Comparison of ENCODE assay signal across 8 cellular contexts in genomic region chr11:61955416-61956135, GRCh38. TPM values are rescaled to one million over a fixed set of nuclear protein-coding genes. Genes with fewer than 3 reads are reported as not detected.
DNase-seq lines count a peak whose midpoint lies in the region; ATAC-seq and TF ChIP-seq lines count a peak whose summit lies in the region.

No MANE protein-coding gene starts in this region.

- no peak for TF ChIP-seq CTCF in liver (IDR thresholded peaks at IDR 0.05; ENCODE audit: low read depth, low read length, missing input control)
- no peak for TF ChIP-seq CTCF in thoracic aorta (IDR thresholded peaks at IDR 0.05)

- H3K4me1 ChIP-seq in liver (ENCODE audit: control insufficient read depth in 4 of 4, insufficient read depth in 4 of 4, low read length in 3 of 4), result peaks cover 0 to 7% (median 6%) of the 10 kb centered on the region in 4 donors
- H3K4me1 ChIP-seq in thoracic aorta (ENCODE audit: control insufficient read depth in 1 of 2, low read depth in 2 of 2), result peaks cover 0 to 16% of the 10 kb centered on the region in 2 donors

- no peak for TF ChIP-seq POLR2A in GM18505 (IDR thresholded peaks at IDR 0.05; ENCODE audit: borderline replicate concordance, extremely low read depth, insufficient read depth, insufficient read length)

- H3K9ac ChIP-seq in liver (ENCODE audit: low read depth in 1 of 2, low read length in 2 of 2), result no peak overlapping the region

- H3K27me3 ChIP-seq in liver (ENCODE audit: control insufficient read depth in 4 of 4, insufficient read depth in 4 of 4, low read length in 3 of 4), result no peaks in the 10 kb centered on the region
- H3K27me3 ChIP-seq in thoracic aorta (replicated peaks; ENCODE audit: insufficient read depth), result no peaks in the 10 kb centered on the region

- ATAC-seq in thoracic aorta (ENCODE audit: insufficient number of reproducible peaks, low FRiP score, low read depth) (no peak), GM18505 (IDR thresholded peaks at IDR 0.05; ENCODE audit: unreplicated experiment) (no peak)

- DNase-seq in activated T-cell treated with anti-CD3 and anti-CD28 coated beads for 48 hours (ENCODE audit: low read depth) (peak; percentile 15), activated T-cell treated with anti-CD3 and anti-CD28 coated beads for 4 hours (no peak), caudate nucleus (lab: John Stamatoyannopoulos, UW) (peak in 2 of 61 donors; percentile 37 to 56), thoracic aorta (ENCODE audit: low spot score) (no peak), midbrain (lab: John Stamatoyannopoulos, UW) (no peak), occipital lobe (lab: John Stamatoyannopoulos, UW) (no peak)

- peak overlapping the region in 2 of 3 donors; percentile 8 to 30 for H3K4me3 ChIP-seq in liver (ENCODE audit: low read depth in 1 of 3, low read length in 3 of 3)
- peak overlapping the region; percentile 69 for H3K4me3 ChIP-seq in thoracic aorta

- 13% methylated on average over 56 of the region's 56 CpGs for WGBS in liver

- TF ChIP-seq RAD21 in liver (IDR thresholded peaks at IDR 0.05), result no peak

- H3K36me3 ChIP-seq in liver (ENCODE audit: control insufficient read depth in 4 of 4, insufficient read depth in 3 of 4, low read depth in 1 of 4, low read length in 3 of 4) (no peaks in the 10 kb centered on the region), thoracic aorta (no peaks in the 10 kb centered on the region)

- no peaks in the 10 kb centered on the region for H3K9me3 ChIP-seq in liver (ENCODE audit: control insufficient read depth in 4 of 4, low read length in 3 of 4)
- no peaks in the 10 kb centered on the region for H3K9me3 ChIP-seq in thoracic aorta

- H3K27ac ChIP-seq in caudate nucleus (ENCODE audit: low read depth, low read length) (peak overlapping the region; percentile 87), liver (ENCODE audit: low read depth in 1 of 2, low read length in 2 of 2) (peak overlapping the region; percentile 33 to 49), thoracic aorta (peak overlapping the region; percentile 8 to 15)

TF ChIP-seq in liver, 16 proteins besides CTCF, POLR2A, EP300 and RAD21:
- TF ChIP-seq SP1 (IDR thresholded peaks at IDR 0.05) (no peak), TAF1 (conservative IDR thresholded peaks at IDR 0.05) (no peak), JUND (IDR thresholded peaks at IDR 0.05) (no peak), HNF4A (conservative IDR thresholded peaks at IDR 0.05) (no peak), YY1 (IDR thresholded peaks at IDR 0.05) (no peak), RXRA (IDR thresholded peaks at IDR 0.05) (no peak), REST (IDR thresholded peaks at IDR 0.05) (no peak), NR2F2 (IDR thresholded peaks at IDR 0.05) (no peak), GABPA (IDR thresholded peaks at IDR 0.05 in 1 of 2, conservative IDR thresholded peaks at IDR 0.05 in 1 of 2) (no peak), FOXA2 (IDR thresholded peaks at IDR 0.05) (no peak), FOXA1 (IDR thresholded peaks at IDR 0.05) (no peak), HNF4G (IDR thresholded peaks at IDR 0.05) (no peak), EGR1 (IDR thresholded peaks at IDR 0.05; ENCODE audit: low read depth in 2 of 2) (no peak), MAX (IDR thresholded peaks at IDR 0.05) (no peak), ATF3 (IDR thresholded peaks at IDR 0.05) (no peak)

RNA-seq across cellular contexts. Expression of gene BEST1, which starts 5.4 kb away (rescaled TPM):
- 1 to 10 TPM; 1.3 to 1.6 TPM for total RNA-seq in liver
- polyA plus RNA-seq in liver, result under 1 TPM; 0.22 to 0.85 TPM
- 1 to 10 TPM; 4.7 to 8.0 TPM for total RNA-seq in thoracic aorta
- total RNA-seq in occipital lobe, result 1.2 TPM

RNA-seq across cellular contexts. Expression of gene FTH1, which starts 11.9 kb away (rescaled TPM):
- total RNA-seq in liver, result 100 to 1,000 TPM; 592 to 949 TPM
- 1,000 to 10,000 TPM; 3,401 to 4,630 TPM for polyA plus RNA-seq in liver
- total RNA-seq in thoracic aorta, result 1,000 to 10,000 TPM; 1,820 to 2,025 TPM
- 252 TPM for total RNA-seq in occipital lobe

RNA-seq across cellular contexts. Expression of gene RAB3IL1, which starts 38.2 kb away (rescaled TPM):
- 10 to 100 TPM in 1 of 2 donors, 1 to 10 TPM in 1; 5.0 to 41.6 TPM for total RNA-seq in liver
- 1 to 10 TPM; 2.1 to 5.8 TPM for polyA plus RNA-seq in liver
- total RNA-seq in thoracic aorta, result 10 to 100 TPM; 20.8 to 45.4 TPM
- total RNA-seq in occipital lobe, result 2.3 TPM

Comparison
In these comparisons a context has a peak if more than half of its experiments do, and no peak if none do; other contexts are left out.
1. H3K27ac ChIP-seq: peak in every context shown above with its lines; median percentile 87 in caudate nucleus; 41 in liver; 12 in thoracic aorta.